Comparison of ENCODE assay signal across 26 cellular contexts in genomic region chr12:24943947-24944597, GRCh38. TPM values are rescaled to one million over a fixed set of nuclear protein-coding genes. Genes with fewer than 3 reads are reported as not detected.
DNase-seq lines count a peak whose midpoint lies in the region; ATAC-seq, FAIRE-seq and TF ChIP-seq lines count a peak whose summit lies in the region.
"Had no signal": no experiment of that assay in that cellular context is flagged by ENCODE, and none has a peak within 500 bp of the region (broad histone marks: within the 10 kb centered on the region; RNA-seq: fewer than 3 reads in every experiment).

No MANE protein-coding gene starts in this region.

- no peak overlapping the region for H3K9ac ChIP-seq in BLaER1

- H3K36me3 ChIP-seq in BLaER1: peaks cover 65% of the 10 kb centered on the region
- H3K36me3 ChIP-seq: brain microvascular endothelial cell, neutrophil had no signal

- peaks cover 47% of the 10 kb centered on the region for H3K36me3 Mint-ChIP-seq in HFFc6 (ENCODE audit: low read depth)

- peaks cover 76% of the 10 kb centered on the region for H3K4me1 Mint-ChIP-seq in HFFc6 (ENCODE audit: low read depth)

- peaks cover 73% of the 10 kb centered on the region for H4K20me1 ChIP-seq in BLaER1

- no peaks in the 10 kb centered on the region for H3K27me3 Mint-ChIP-seq in HFFc6 (ENCODE audit: insufficient read depth)

- FAIRE-seq in GM12892 (lab: Jason Lieb, UNC): no peak
- FAIRE-seq: HTR-8/SVneo had no signal

- no peak for TF ChIP-seq POLR2A in GM12892 (IDR thresholded peaks at IDR 0.05; ENCODE audit: low read depth, low read length)

- TF ChIP-seq CTCF in HFFc6 (IDR thresholded peaks at IDR 0.05) (no peak), astrocyte of the spinal cord (IDR thresholded peaks at IDR 0.05; ENCODE audit: low read depth, low read length) (no peak)

- no peak for ATAC-seq in GM18511 (IDR thresholded peaks at IDR 0.05; ENCODE audit: unreplicated experiment)
- ATAC-seq: activated T-cell treated with anti-CD3 and anti-CD28 coated beads, Interleukin-2, amount 50 U/mL, for 72 hours had no signal

- in situ Hi-C loops in astrocyte of the spinal cord (cut with HindIII; ENCODE audit: low sequenced_read_pairs): no loop called here

- no peak overlapping the region for H3K4me3 ChIP-seq in BLaER1
- H3K4me3 ChIP-seq in astrocyte of the spinal cord (ENCODE audit: low read depth, low read length): no peak overlapping the region

- DNase-seq in HFFc6 (no peak), astrocyte of the spinal cord (ENCODE audit: low read depth, low spot score) (peak; percentile 62), lung microvascular endothelial cell (ENCODE audit: low read depth in 2 of 2) (peak; percentile 58 to 76), iPS-NIHi11 (ENCODE audit: low spot score) (no peak), GM12892 (ENCODE audit: insufficient read length) (no peak), OCI-M1 (lab: John Stamatoyannopoulos, UW) (no peak)
- DNase-seq: activated B cell treated with CpG ODN at 0.5 μM for 24 hours; activated CD8-positive, alpha-beta memory T cell treated with anti-CD3 and anti-CD28 coated beads for 24 hours; activated T-cell treated with anti-CD3 and anti-CD28 coated beads, Interleukin-2, amount 50 U/mL, for 72 hours; brain microvascular endothelial cell; CD4-positive, alpha-beta T cell; cortex of kidney; DMS79 treated with DMSO at 0.1 percent for 48 hours; foreskin fibroblast; hippocampal formation; kidney glomerular epithelial cell; mesendoderm; NCI-H1417; NCI-H748 treated with DMSO at 0.1 percent for 48 hours; SHP77 treated with DMSO at 0.1 percent for 48 hours; stimulated activated CD4-positive, alpha-beta T cell treated with anti-CD3 and anti-CD28 coated beads, Interleukin-15, amount 100 ng/mL, for 24 hours had no signal

- no peaks in the 10 kb centered on the region for H3K9me3 ChIP-seq in BLaER1
- H3K9me3 ChIP-seq: neutrophil had no signal

- peaks cover 62% of the 10 kb centered on the region for H3K4me1 ChIP-seq in BLaER1

- H3K27ac ChIP-seq in BLaER1: no peak overlapping the region
- H3K27ac ChIP-seq: brain microvascular endothelial cell, neutrophil had no signal

- H3K27ac Mint-ChIP-seq in HFFc6: peak overlapping the region; percentile 52
- H3K27ac Mint-ChIP-seq: activated B cell treated with CpG ODN at 0.5 μM for 24 hours; activated naive CD4-positive, alpha-beta T cell treated with anti-CD3 and anti-CD28 coated beads, Interleukin-2, amount 50 U/mL, for 72 hours; activated T-cell treated with anti-CD3 and anti-CD28 coated beads, Interleukin-2, amount 50 U/mL, for 72 hours; CD4-positive, alpha-beta T cell had no signal

- no peaks in the 10 kb centered on the region for H3K27me3 ChIP-seq in BLaER1
- H3K27me3 ChIP-seq: brain microvascular endothelial cell had no signal

- no peaks in the 10 kb centered on the region for H3K9me3 Mint-ChIP-seq in HFFc6
- H3K9me3 Mint-ChIP-seq: activated B cell treated with CpG ODN at 0.5 μM for 24 hours; CD4-positive, alpha-beta T cell had no signal

- peak overlapping the region; percentile 88 for H3K4me2 ChIP-seq in BLaER1

- H3K4me3 Mint-ChIP-seq in HFFc6: peak overlapping the region; percentile 47
- H3K4me3 Mint-ChIP-seq: activated B cell treated with CpG ODN at 0.5 μM for 24 hours; activated T-cell treated with anti-CD3 and anti-CD28 coated beads, Interleukin-2, amount 50 U/mL, for 72 hours; CD4-positive, alpha-beta T cell had no signal

RNA-seq across cellular contexts. Expression of gene BCAT1, which starts 4.8 kb away (rescaled TPM):
- 100 to 1,000 TPM; 156 to 180 (median 173) TPM for total RNA-seq in HFFc6 (2021; fragmentation: NEBNext Ultra II Directional; extraction: Animal tissue kit (Norgen Biotek cat#: 25700))
- total RNA-seq in lung microvascular endothelial cell: 68.3 and 124 TPM in 2 replicates
- 60.5 TPM for polyA plus RNA-seq in GM12892 (2012; ENCODE audit: missing spikeins)

Comparison
In these comparisons a context has a peak if more than half of its experiments do, and no peak if none do; other contexts are left out.
1. DNase-seq: peak in astrocyte of the spinal cord (single experiment) and lung microvascular endothelial cell (2 of 2); none in HFFc6 (single experiment), iPS-NIHi11 (single experiment), GM12892 (single experiment) and OCI-M1 (single experiment).